ENCODE assay signal across 22 cellular contexts in genomic region chr18:21865043-21865442, GRCh38.
"Had no signal": no experiment of that assay in that cellular context is flagged by ENCODE, and none has a peak within 500 bp of the region (broad histone marks: within the 10 kb centered on the region; RNA-seq: fewer than 3 reads in every experiment).

No MANE protein-coding gene starts in this region.

- FAIRE-seq: bronchial epithelial cell had no signal

- H3K27me3 ChIP-seq: heart left ventricle, upper lobe of right lung had no signal

- ATAC-seq: activated CD4-positive, alpha-beta T cell treated with anti-CD3 and anti-CD28 coated beads for 36 hours; activated T-cell treated with anti-CD3 and anti-CD28 coated beads, Interleukin-2, amount 50 U/mL, for 4 hours; heart left ventricle; left lobe of liver; naive thymus-derived CD8-positive, alpha-beta T cell; upper lobe of right lung had no signal

- H3K27ac ChIP-seq: heart left ventricle, upper lobe of right lung had no signal

- H3K4me1 ChIP-seq: heart left ventricle, upper lobe of right lung had no signal

- H3K4me3 ChIP-seq: heart left ventricle, lung, upper lobe of right lung had no signal

- H3K9me3 ChIP-seq: heart left ventricle, upper lobe of right lung had no signal

- DNase-seq: activated B cell treated with CpG ODN at 0.5 μM for 24 hours; activated CD4-positive, alpha-beta T cell treated with anti-CD3 and anti-CD28 coated beads for 36 hours; activated CD4-positive, alpha-beta T cell treated with anti-CD3 and anti-CD28 coated beads, Interleukin-2, amount 50 U/mL, for 4 hours; activated CD8-positive, alpha-beta memory T cell treated with anti-CD3 and anti-CD28 coated beads for 24 hours; activated CD8-positive, alpha-beta memory T cell treated with anti-CD3 and anti-CD28 coated beads, Interleukin-2, amount 50 U/mL, for 4 hours; activated naive CD4-positive, alpha-beta T cell treated with Interleukin-2 at 50 U/mL for 16 hours; activated naive CD8-positive, alpha-beta T cell treated with anti-CD3 and anti-CD28 coated beads for 36 hours; activated T-cell treated with anti-CD3 and anti-CD28 coated beads, Interleukin-2, amount 50 U/mL, for 4 hours; amniotic stem cell; cerebellar nuclear complex; cortex of kidney; endodermal cell; heart left ventricle; naive thymus-derived CD8-positive, alpha-beta T cell; retina; stimulated activated CD4-positive, alpha-beta T cell treated with anti-CD3 and anti-CD28 coated beads, Interleukin-4, amount 100 ng/mL, for 24 hours; stimulated activated naive CD4-positive, alpha-beta T cell treated with Interleukin-2 at 50 U/mL for 16 hours; T1000; upper lobe of right lung had no signal
